ENCODE assay signal across 1 cellular context in the genomic region with DNA sequence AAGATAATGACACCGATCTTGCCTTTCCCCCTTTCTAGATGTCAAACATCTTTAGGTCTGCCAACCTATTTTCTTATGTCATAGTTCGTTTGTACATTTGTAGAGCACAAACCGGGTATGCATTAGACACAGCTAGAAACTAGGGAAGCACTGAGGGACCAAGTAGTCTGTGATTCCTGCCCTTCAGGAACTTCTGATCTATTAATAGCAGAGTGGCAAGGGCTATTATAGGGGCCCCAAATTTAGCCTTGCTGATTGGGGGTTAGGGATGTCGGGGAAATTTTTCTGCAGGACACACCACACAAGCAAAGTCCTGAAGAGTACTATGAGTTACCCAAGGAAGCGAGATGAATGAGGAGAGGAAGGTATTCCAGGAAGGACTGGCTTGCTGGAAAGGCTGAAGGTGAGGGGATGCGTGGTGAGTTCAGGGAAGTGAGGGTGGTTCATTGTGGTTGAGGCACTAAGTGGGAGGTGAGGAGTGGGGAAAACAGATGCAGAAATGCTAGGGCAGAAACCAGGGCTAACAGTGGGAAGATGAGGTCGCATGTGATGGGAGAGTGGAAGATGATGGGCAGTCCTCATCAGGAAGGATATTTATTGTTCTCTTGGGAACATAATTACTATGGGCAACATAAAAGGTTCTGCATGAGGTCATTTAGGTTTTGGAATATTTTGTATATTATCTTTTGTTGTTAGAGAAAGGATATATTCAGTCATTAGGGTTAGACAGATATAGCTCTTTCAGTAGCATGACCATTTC.
TF ChIP-seq lines count a peak whose summit lies in the region.

No MANE protein-coding gene starts in this region.

TF ChIP-seq in IMR-90, 13 proteins besides CTCF, POLR2A, EP300 and RAD21:
- TF ChIP-seq SMC3 (IDR thresholded peaks at IDR 0.05; ENCODE audit: low read depth, low read length) (no peak), CEBPB (IDR thresholded peaks at IDR 0.05; ENCODE audit: low read depth, low read length) (no peak), RFX5 (IDR thresholded peaks at IDR 0.05; ENCODE audit: low read depth, low read length) (no peak), CHD1 (IDR thresholded peaks at IDR 0.05; ENCODE audit: low read depth, low read length) (no peak), MXI1 (IDR thresholded peaks at IDR 0.05; ENCODE audit: borderline replicate concordance, low read depth, low read length) (no peak), USF2 (IDR thresholded peaks at IDR 0.05; ENCODE audit: low read depth, low read length) (no peak), MAZ (IDR thresholded peaks at IDR 0.05; ENCODE audit: borderline replicate concordance, low read depth, low read length) (no peak), MAFK (IDR thresholded peaks at IDR 0.05; ENCODE audit: low read depth, low read length) (no peak), FOS (IDR thresholded peaks at IDR 0.05; ENCODE audit: low read depth, low read length) (no peak), NFE2L2 (IDR thresholded peaks at IDR 0.05; ENCODE audit: low read depth, low read length) (no peak)
- TF ChIP-seq, protein P1, sequence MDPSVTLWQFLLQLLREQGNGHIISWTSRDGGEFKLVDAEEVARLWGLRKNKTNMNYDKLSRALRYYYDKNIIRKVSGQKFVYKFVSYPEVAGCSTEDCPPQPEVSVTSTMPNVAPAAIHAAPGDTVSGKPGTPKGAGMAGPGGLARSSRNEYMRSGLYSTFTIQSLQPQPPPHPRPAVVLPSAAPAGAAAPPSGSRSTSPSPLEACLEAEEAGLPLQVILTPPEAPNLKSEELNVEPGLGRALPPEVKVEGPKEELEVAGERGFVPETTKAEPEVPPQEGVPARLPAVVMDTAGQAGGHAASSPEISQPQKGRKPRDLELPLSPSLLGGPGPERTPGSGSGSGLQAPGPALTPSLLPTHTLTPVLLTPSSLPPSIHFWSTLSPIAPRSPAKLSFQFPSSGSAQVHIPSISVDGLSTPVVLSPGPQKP (IDR thresholded peaks at IDR 0.05; ENCODE audit: borderline replicate concordance, low read depth, low read length), result no peak
